26 cellular contexts compared by ENCODE assay signal in genomic region chr18:32287249-32287648, GRCh38.
DNase-seq lines count a peak whose midpoint lies in the region; ATAC-seq and TF ChIP-seq lines count a peak whose summit lies in the region.
"Had no signal": no experiment of that assay in that cellular context is flagged by ENCODE, and none has a peak within 500 bp of the region (broad histone marks: within the 10 kb centered on the region; RNA-seq: fewer than 3 reads in every experiment).

No MANE protein-coding gene starts in this region.

- H4K8ac ChIP-seq in mesenchymal stem cell (ENCODE audit: low read length), result no peak overlapping the region

- H3K9ac ChIP-seq in mesenchymal stem cell (ENCODE audit: low read length), result no peak overlapping the region

- no peak for TF ChIP-seq POLR2A in tibial nerve (IDR thresholded peaks at IDR 0.05)

- no peak overlapping the region for H2AFZ ChIP-seq in mesenchymal stem cell (ENCODE audit: low read depth, low read length)

- H3K4me2 ChIP-seq in mesenchymal stem cell (ENCODE audit: low read length, poor library complexity, severe bottlenecking), result no peak overlapping the region
- H3K4me2 ChIP-seq: smooth muscle cell had no signal

- TF ChIP-seq CTCF in WTC11 (IDR thresholded peaks at IDR 0.05) (no peak), right atrium auricular region (IDR thresholded peaks at IDR 0.05) (no peak), tibial nerve (IDR thresholded peaks at IDR 0.05) (no peak)

- no peaks in the 10 kb centered on the region for H3K9me3 Mint-ChIP-seq in activated CD4-positive, alpha-beta T cell treated with anti-CD3 and anti-CD28 coated beads, Interleukin-2, amount 10 ng/mL, durations not matched to agents 7 days and 5 days
- H3K9me3 Mint-ChIP-seq in WTC11, result peaks cover 5% of the 10 kb centered on the region
- H3K9me3 Mint-ChIP-seq in activated T-helper 1 cell treated with anti-CD3 and anti-CD28 coated beads, Interleukin-12 subunit alpha, Interleukin-12 subunit beta, Interleukin-2, Interleukin-4 antibody, amounts not matched to agents 30 ng/mL and 10 ng/mL and 1 ng/mL, durations not matched to agents 14 hours and 24 hours and 36 hours, result no peaks in the 10 kb centered on the region
- H3K9me3 Mint-ChIP-seq: activated CD4-positive, alpha-beta T cell treated with anti-CD3 and anti-CD28 coated beads, Interleukin-2, amount 10 ng/mL, durations not matched to agents 24 days and 14 days; activated T-cell treated with anti-CD3 and anti-CD28 coated beads, Interleukin-2, amount 50 U/mL, for 4 hours had no signal

- H3K14ac ChIP-seq in mesenchymal stem cell (ENCODE audit: low read length in 2 of 2), result no peak overlapping the region

- CTCF ChIA-PET in activated CD4-positive, alpha-beta T cell treated with anti-CD3 and anti-CD28 coated beads, Interleukin-2, amount 10 ng/mL, durations not matched to agents 7 days and 5 days (lab: Charles Lee), result no interaction called here
- CTCF ChIA-PET in WTC11 (lab: Charles Lee), result interaction anchor here (0.9 to 2.2 kb wide), 4 partner anchors 16 to 184 kb away, joined by 3 to 9 read pairs (median 5); partner anchors contain the start of gene GAREM1

- no peak overlapping the region for H2BK15ac ChIP-seq in mesenchymal stem cell (ENCODE audit: low read depth, poor library complexity, severe bottlenecking)

- H4K91ac ChIP-seq in mesenchymal stem cell (ENCODE audit: low read length), result no peak overlapping the region

- peaks cover 3% of the 10 kb centered on the region for H3K79me1 ChIP-seq in mesenchymal stem cell (replicated peaks; ENCODE audit: low read length, poor library complexity, severe bottlenecking)

- no peak overlapping the region for H3K4me3 Mint-ChIP-seq in activated CD4-positive, alpha-beta T cell treated with anti-CD3 and anti-CD28 coated beads, Interleukin-2, amount 10 ng/mL, durations not matched to agents 7 days and 5 days
- H3K4me3 Mint-ChIP-seq in WTC11, result no peak overlapping the region
- H3K4me3 Mint-ChIP-seq in activated T-helper 1 cell treated with anti-CD3 and anti-CD28 coated beads, Interleukin-12 subunit alpha, Interleukin-12 subunit beta, Interleukin-2, Interleukin-4 antibody, amounts not matched to agents 30 ng/mL and 10 ng/mL and 1 ng/mL, durations not matched to agents 14 hours and 24 hours and 36 hours, result no peak overlapping the region
- H3K4me3 Mint-ChIP-seq: activated CD4-positive, alpha-beta T cell treated with anti-CD3 and anti-CD28 coated beads, Interleukin-2, amount 10 ng/mL, durations not matched to agents 24 days and 14 days; activated T-cell treated with anti-CD3 and anti-CD28 coated beads, Interleukin-2, amount 50 U/mL, for 4 hours; CD4-positive, alpha-beta memory T cell; endodermal cell had no signal

- H3K4me1 Mint-ChIP-seq in activated CD4-positive, alpha-beta T cell treated with anti-CD3 and anti-CD28 coated beads, Interleukin-2, amount 10 ng/mL, durations not matched to agents 7 days and 5 days, result no peaks in the 10 kb centered on the region
- H3K4me1 Mint-ChIP-seq in WTC11, result peaks cover 16% of the 10 kb centered on the region
- H3K4me1 Mint-ChIP-seq in activated T-helper 1 cell treated with anti-CD3 and anti-CD28 coated beads, Interleukin-12 subunit alpha, Interleukin-12 subunit beta, Interleukin-2, Interleukin-4 antibody, amounts not matched to agents 30 ng/mL and 10 ng/mL and 1 ng/mL, durations not matched to agents 14 hours and 24 hours and 36 hours (ENCODE audit: low read depth), result no peaks in the 10 kb centered on the region
- H3K4me1 Mint-ChIP-seq: activated CD4-positive, alpha-beta T cell treated with anti-CD3 and anti-CD28 coated beads, Interleukin-2, amount 10 ng/mL, durations not matched to agents 24 days and 14 days; CD4-positive, alpha-beta memory T cell had no signal

- H3K4me1 ChIP-seq in right atrium auricular region (peaks cover 0 to 15% of the 10 kb centered on the region in 2 donors), tibial nerve (peaks cover 0 to 27% (median 1%) of the 10 kb centered on the region in 4 donors), mesenchymal stem cell (ENCODE audit: control insufficient read depth, insufficient read depth, low read depth, low read length) (no peaks in the 10 kb centered on the region)
- H3K4me1 ChIP-seq: pancreas, SJCRH30 had no signal

- H3K27me3 Mint-ChIP-seq in activated CD4-positive, alpha-beta T cell treated with anti-CD3 and anti-CD28 coated beads, Interleukin-2, amount 10 ng/mL, durations not matched to agents 7 days and 5 days, result peaks cover 1% of the 10 kb centered on the region
- no peaks in the 10 kb centered on the region for H3K27me3 Mint-ChIP-seq in WTC11 (ENCODE audit: low read depth)
- H3K27me3 Mint-ChIP-seq in activated T-helper 1 cell treated with anti-CD3 and anti-CD28 coated beads, Interleukin-12 subunit alpha, Interleukin-12 subunit beta, Interleukin-2, Interleukin-4 antibody, amounts not matched to agents 30 ng/mL and 10 ng/mL and 1 ng/mL, durations not matched to agents 14 hours and 24 hours and 36 hours (ENCODE audit: insufficient read depth), result no peaks in the 10 kb centered on the region

- intact Hi-C loops in activated T-helper 1 cell treated with anti-CD3 and anti-CD28 coated beads, Interleukin-12 subunit alpha, Interleukin-12 subunit beta, Interleukin-2, Interleukin-4 antibody, amounts not matched to agents 30 ng/mL and 10 ng/mL and 1 ng/mL, durations not matched to agents 14 hours and 24 hours and 36 hours (cut with micrococcal nuclease), result no loop called here

- no peak overlapping the region for H2BK120ac ChIP-seq in mesenchymal stem cell (ENCODE audit: low read depth, low read length)

- 76 to 82% methylated on average over 16 of the region's 16 CpGs for WGBS in tibial nerve, 2 donors
- WGBS in mesenchymal stem cell, result 94% methylated on average over 16 of the region's 16 CpGs

- H3K27me3 ChIP-seq in right atrium auricular region (no peaks in the 10 kb centered on the region), tibial nerve (no peaks in the 10 kb centered on the region), mesenchymal stem cell (ENCODE audit: control insufficient read depth in 1 of 2, insufficient read depth in 1 of 2, low read length in 2 of 2) (no peaks in the 10 kb centered on the region)
- H3K27me3 ChIP-seq: pancreas, SJCRH30 had no signal

- H3K4ac ChIP-seq in mesenchymal stem cell (ENCODE audit: low read depth in 1 of 2, low read length in 2 of 2), result no peak overlapping the region

- no peak overlapping the region for H3K23ac ChIP-seq in mesenchymal stem cell (ENCODE audit: low read length in 2 of 2)

- no peaks in the 10 kb centered on the region for H3K36me3 Mint-ChIP-seq in activated CD4-positive, alpha-beta T cell treated with anti-CD3 and anti-CD28 coated beads, Interleukin-2, amount 10 ng/mL, durations not matched to agents 7 days and 5 days (ENCODE audit: low read depth)
- peaks cover 3% of the 10 kb centered on the region; the same call in 1 of the 2 replicates for H3K36me3 Mint-ChIP-seq in WTC11
- no peaks in the 10 kb centered on the region for H3K36me3 Mint-ChIP-seq in activated T-helper 1 cell treated with anti-CD3 and anti-CD28 coated beads, Interleukin-12 subunit alpha, Interleukin-12 subunit beta, Interleukin-2, Interleukin-4 antibody, amounts not matched to agents 30 ng/mL and 10 ng/mL and 1 ng/mL, durations not matched to agents 14 hours and 24 hours and 36 hours (ENCODE audit: low read depth)
- H3K36me3 Mint-ChIP-seq: CD4-positive, alpha-beta memory T cell had no signal

- H3K27ac ChIP-seq in right atrium auricular region (peak overlapping the region; percentile 44 to 46), tibial nerve (peak overlapping the region; percentile 1 to 80 (median 40)), mesenchymal stem cell (ENCODE audit: low read length, poor library complexity, severe bottlenecking) (no peak overlapping the region)
- H3K27ac ChIP-seq: pancreas, SJCRH30, VCaP had no signal

- H2AK5ac ChIP-seq in mesenchymal stem cell (ENCODE audit: low read length, severe bottlenecking), result no peak overlapping the region

- no peak overlapping the region for H2BK12ac ChIP-seq in mesenchymal stem cell (ENCODE audit: low read length in 2 of 2)

- H3K18ac ChIP-seq in mesenchymal stem cell (ENCODE audit: low read depth in 1 of 2, low read length in 2 of 2), result no peak overlapping the region

- DNase-seq in activated CD4-positive, alpha-beta T cell treated with anti-CD3 and anti-CD28 coated beads for 48 hours, result peak; percentile 6
- DNase-seq in activated CD4-positive, alpha-beta T cell treated with anti-CD3 and anti-CD28 coated beads, Interleukin-2, amount 10 ng/mL, durations not matched to agents 7 days and 5 days, result no peak
- DNase-seq in WTC11 (ENCODE audit: low spot score) (no peak), right atrium auricular region (ENCODE audit: low spot score) (peak; percentile 67), tibial nerve (ENCODE audit: low spot score in 2 of 2) (peak in 1 of 2 donors; percentile 22), mesenchymal stem cell (no peak)
- no peak for DNase-seq in activated T-helper 1 cell treated with anti-CD3 and anti-CD28 coated beads, Interleukin-12 subunit alpha, Interleukin-12 subunit beta, Interleukin-2, Interleukin-4 antibody, amounts not matched to agents 30 ng/mL and 10 ng/mL and 1 ng/mL, durations not matched to agents 14 hours and 24 hours and 36 hours (ENCODE audit: low spot score)
- DNase-seq: activated CD4-positive, alpha-beta T cell treated with anti-CD3 and anti-CD28 coated beads, Interleukin-2, amount 10 ng/mL, durations not matched to agents 24 days and 14 days; activated T-cell treated with anti-CD3 and anti-CD28 coated beads, Interleukin-2, amount 50 U/mL, for 4 hours; AML-193; CD4-positive, alpha-beta memory T cell; dermis blood vessel endothelial cell; endodermal cell; foreskin melanocyte; GOT3; mammary epithelial cell; NCI-H1105 treated with DMSO at 0.1 percent for 48 hours; NCI-H187 treated with DMSO at 0.1 percent for 48 hours; NCI-H526; SJCRH30; stimulated activated naive CD8-positive, alpha-beta T cell treated with anti-CD3 and anti-CD28 coated beads, Interleukin-15, Interleukin-2, amounts not matched to agents 100 U/mL and 50 U/mL, for 24 hours; T-helper 9 cell had no signal

- no peak for TF ChIP-seq EP300 in tibial nerve (IDR thresholded peaks at IDR 0.05)

- H3K27ac Mint-ChIP-seq in activated CD4-positive, alpha-beta T cell treated with anti-CD3 and anti-CD28 coated beads, Interleukin-2, amount 10 ng/mL, durations not matched to agents 7 days and 5 days, result no peak overlapping the region
- no peak overlapping the region for H3K27ac Mint-ChIP-seq in WTC11
- H3K27ac Mint-ChIP-seq in activated T-helper 1 cell treated with anti-CD3 and anti-CD28 coated beads, Interleukin-12 subunit alpha, Interleukin-12 subunit beta, Interleukin-2, Interleukin-4 antibody, amounts not matched to agents 30 ng/mL and 10 ng/mL and 1 ng/mL, durations not matched to agents 14 hours and 24 hours and 36 hours, result no peak overlapping the region
- H3K27ac Mint-ChIP-seq: activated CD4-positive, alpha-beta T cell treated with anti-CD3 and anti-CD28 coated beads, Interleukin-2, amount 10 ng/mL, durations not matched to agents 24 days and 14 days; CD4-positive, alpha-beta memory T cell; endodermal cell had no signal

- no peaks in the 10 kb centered on the region for H3K36me3 ChIP-seq in right atrium auricular region
- H3K36me3 ChIP-seq in tibial nerve, result peaks cover 0 to 21% (median 0%) of the 10 kb centered on the region in 3 donors
- H3K36me3 ChIP-seq in mesenchymal stem cell (ENCODE audit: control insufficient read depth in 1 of 2, insufficient read depth in 2 of 2, low read depth in 1 of 2, low read length in 2 of 2), result peaks cover 0 to 11% of the 10 kb centered on the region in 2 experiments
- H3K36me3 ChIP-seq: SJCRH30 had no signal

- POLR2A ChIA-PET in activated CD4-positive, alpha-beta T cell treated with anti-CD3 and anti-CD28 coated beads, Interleukin-2, amount 10 ng/mL, durations not matched to agents 7 days and 5 days (lab: Charles Lee), result no interaction called here
- POLR2A ChIA-PET in WTC11 (lab: Charles Lee), result interaction anchor here (0.5 kb wide), 1 partner anchor 753 kb away, joined by 4 read pairs; no protein-coding TSS in a partner anchor

- H3K9me3 ChIP-seq in right atrium auricular region (no peaks in the 10 kb centered on the region), tibial nerve (peaks cover 0 to 3% (median 0%) of the 10 kb centered on the region in 4 donors), mesenchymal stem cell (ENCODE audit: control insufficient read depth, low read length) (no peaks in the 10 kb centered on the region)
- H3K9me3 ChIP-seq: pancreas, SJCRH30 had no signal

- H3K4me3 ChIP-seq in right atrium auricular region, result peak overlapping the region in 1 of 2 donors; percentile 7
- H3K4me3 ChIP-seq in tibial nerve, result no peak overlapping the region
- H3K4me3 ChIP-seq in mesenchymal stem cell (ENCODE audit: insufficient read depth in 1 of 2, low read depth in 1 of 2, low read length in 2 of 2), result no peak overlapping the region
- H3K4me3 ChIP-seq: pancreas, SJCRH30, smooth muscle cell had no signal

- ATAC-seq in WTC11 (peak; percentile 36), HG03159 (IDR thresholded peaks at IDR 0.05; ENCODE audit: unreplicated experiment) (no peak)
- ATAC-seq: activated T-cell treated with anti-CD3 and anti-CD28 coated beads, Interleukin-2, amount 50 U/mL, for 4 hours; pancreas; stimulated activated naive CD8-positive, alpha-beta T cell treated with anti-CD3 and anti-CD28 coated beads, Interleukin-15, Interleukin-2, amounts not matched to agents 100 U/mL and 50 U/mL, for 24 hours had no signal

- no peak overlapping the region for H2BK5ac ChIP-seq in mesenchymal stem cell (ENCODE audit: low read depth, low read length, poor library complexity, severe bottlenecking)

Comparison
In these comparisons a context has a peak if more than half of its experiments do, and no peak if none do; other contexts are left out.
1. DNase-seq: peak in activated CD4-positive, alpha-beta T cell treated with anti-CD3 and anti-CD28 coated beads for 48 hours (single experiment) and right atrium auricular region (single experiment); none in activated CD4-positive, alpha-beta T cell treated with anti-CD3 and anti-CD28 coated beads, Interleukin-2, amount 10 ng/mL, durations not matched to agents 7 days and 5 days (single experiment), WTC11 (single experiment), activated T-helper 1 cell treated with anti-CD3 and anti-CD28 coated beads, Interleukin-12 subunit alpha, Interleukin-12 subunit beta, Interleukin-2, Interleukin-4 antibody, amounts not matched to agents 30 ng/mL and 10 ng/mL and 1 ng/mL, durations not matched to agents 14 hours and 24 hours and 36 hours (single experiment) and mesenchymal stem cell (single experiment).